ENCODE assay signal across 2 cellular contexts in genomic region chr14:33285902-33286700, GRCh38.
TF ChIP-seq lines count a peak whose summit lies in the region.

No MANE protein-coding gene starts in this region.

TF ChIP-seq in HepG2, 621 proteins besides CTCF, POLR2A, EP300 and RAD21:
- TF ChIP-seq SP5 (CRISPR knock-in tag; IDR thresholded peaks at IDR 0.05; ENCODE audit: borderline replicate concordance, low read depth) (no peak), NFE2L2 (IDR thresholded peaks at IDR 0.05; ENCODE audit: low read length) (no peak), NFIB (CRISPR knock-in tag; IDR thresholded peaks at IDR 0.05; ENCODE audit: borderline replicate concordance) (no peak)

TF ChIP-seq in H1, 55 proteins besides CTCF, POLR2A, EP300 and RAD21:
- TF ChIP-seq USF2 (IDR thresholded peaks at IDR 0.05; ENCODE audit: low read length): no peak
- TF ChIP-seq RFX5 (IDR thresholded peaks at IDR 0.05; ENCODE audit: borderline replicate concordance, low read depth, low read length): no peak
- no peak for TF ChIP-seq JUN (IDR thresholded peaks at IDR 0.05; ENCODE audit: low read depth, low read length)
- TF ChIP-seq SP4 (IDR thresholded peaks at IDR 0.05; ENCODE audit: low read length): no peak
- TF ChIP-seq GABPA (IDR thresholded peaks at IDR 0.05; ENCODE audit: borderline replicate concordance, insufficient read depth, low read length): no peak
- TF ChIP-seq CEBPB (IDR thresholded peaks at IDR 0.05; ENCODE audit: low read depth, low read length): no peak
- TF ChIP-seq CBX8 (IDR thresholded peaks at IDR 0.05; ENCODE audit: borderline replicate concordance, low read depth, low read length): no peak
- no peak for TF ChIP-seq POU5F1 (IDR thresholded peaks at IDR 0.05; ENCODE audit: low read depth, low read length)
- TF ChIP-seq SRF (IDR thresholded peaks at IDR 0.05; ENCODE audit: low read depth, low read length): no peak
- TF ChIP-seq CREB1 (IDR thresholded peaks at IDR 0.05): no peak
- no peak for TF ChIP-seq SIN3A (conservative IDR thresholded peaks at IDR 0.05 in 1 of 2, IDR thresholded peaks at IDR 0.05 in 1 of 2; ENCODE audit: low read depth in 1 of 2, low read length in 2 of 2)
- no peak for TF ChIP-seq SIX5 (IDR thresholded peaks at IDR 0.05; ENCODE audit: low read depth, low read length)
- no peak for TF ChIP-seq YY1 (IDR thresholded peaks at IDR 0.05; ENCODE audit: low read depth, low read length)
- TF ChIP-seq PHF8 (conservative IDR thresholded peaks at IDR 0.05; ENCODE audit: low read depth, low read length): no peak
- TF ChIP-seq KDM5A (IDR thresholded peaks at IDR 0.05; ENCODE audit: low read length): no peak
- no peak for TF ChIP-seq EGR1 (IDR thresholded peaks at IDR 0.05; ENCODE audit: borderline replicate concordance, low read depth, low read length)
- TF ChIP-seq TAF7 (optimal IDR thresholded peaks at IDR 0.05; ENCODE audit: borderline replicate concordance, low read depth, low read length): no peak
- TF ChIP-seq ATF3 (IDR thresholded peaks at IDR 0.05; ENCODE audit: insufficient read depth, low read depth, low read length): no peak
